ENCODE assay signal across 11 cellular contexts in the genomic region with DNA sequence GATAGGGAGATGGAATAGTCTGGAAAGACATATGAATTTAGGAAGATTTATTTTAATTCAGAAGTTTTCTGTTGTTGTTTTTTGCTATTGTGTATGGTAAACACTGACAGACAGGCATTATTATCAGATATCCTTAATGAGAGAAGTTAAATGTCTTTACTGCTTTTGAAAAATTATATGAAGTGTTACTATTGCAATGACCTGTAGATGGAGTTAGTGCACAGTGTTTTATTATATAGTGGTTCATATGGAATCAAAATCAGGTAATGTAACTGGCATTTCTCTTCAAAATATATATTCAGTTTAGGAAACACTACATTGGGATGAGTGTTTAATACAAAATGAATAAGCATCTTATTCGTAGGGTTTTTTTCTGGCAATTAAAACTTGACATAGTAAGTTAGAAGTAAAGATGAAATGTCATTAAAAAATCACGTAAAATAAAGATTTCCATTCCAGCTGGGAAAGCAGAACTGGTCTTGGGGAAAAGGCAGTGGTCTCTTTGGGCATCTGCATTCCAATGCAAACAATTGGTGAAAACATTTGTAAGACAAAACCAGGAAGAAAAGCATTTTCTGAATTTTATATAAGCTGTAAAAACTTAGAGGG. TPM values are rescaled to one million over a fixed set of nuclear protein-coding genes. Genes with fewer than 3 reads are reported as not detected.
DNase-seq lines count a peak whose midpoint lies in the region; ATAC-seq and TF ChIP-seq lines count a peak whose summit lies in the region.
"Had no signal": no experiment of that assay in that cellular context is flagged by ENCODE, and none has a peak within 500 bp of the region (broad histone marks: within the 10 kb centered on the region; RNA-seq: fewer than 3 reads in every experiment).

No MANE protein-coding gene starts in this region.

- no peak for ATAC-seq in right cardiac atrium
- ATAC-seq in Right ventricle myocardium superior (ENCODE audit: poor library complexity) = no peak

- intact Hi-C loops in right cardiac atrium (cut with DNase I) = no loop called here
- intact Hi-C loops in Right ventricle myocardium superior (cut with DNase I) = no loop called here

- H3K9me3 ChIP-seq in OCI-LY3 (ENCODE audit: insufficient read depth, low read length) (no peaks in the 10 kb centered on the region), right cardiac atrium (ENCODE audit: control insufficient read depth, low read length) (no peaks in the 10 kb centered on the region)
- H3K9me3 ChIP-seq: ovary had no signal

- H3K27me3 ChIP-seq in OCI-LY3 (ENCODE audit: low read depth, low read length) (no peaks in the 10 kb centered on the region), right cardiac atrium (ENCODE audit: control insufficient read depth, insufficient read depth) (peaks cover 2% of the 10 kb centered on the region)
- H3K27me3 ChIP-seq: ovary had no signal

- WGBS in right cardiac atrium = 49% methylated on average over 2 of the region's 2 CpGs

- H3K9ac ChIP-seq in OCI-LY3 (ENCODE audit: low read length) = no peak overlapping the region

- no peak overlapping the region for H2AFZ ChIP-seq in OCI-LY3 (ENCODE audit: low read depth, low read length)

- H3K4me3 ChIP-seq in OCI-LY3 (ENCODE audit: low read length) (no peak overlapping the region), epithelial cell of proximal tubule (ENCODE audit: low read depth, low read length) (no peak overlapping the region), right cardiac atrium (ENCODE audit: low read length) (no peak overlapping the region)
- H3K4me3 ChIP-seq: ovary had no signal

- no peak overlapping the region for H3K4me2 ChIP-seq in OCI-LY3 (ENCODE audit: low read length)

- DNase-seq in A172 (ENCODE audit: low spot score) = peak; percentile 3
- no peak for DNase-seq in epithelial cell of proximal tubule (ENCODE audit: low read depth)
- no peak for DNase-seq in SHP77 treated with DMSO at 0.1 percent for 48 hours (lab: John Stamatoyannopoulos, UW)
- DNase-seq in stimulated activated CD4-positive, alpha-beta T cell treated with anti-CD3 and anti-CD28 coated beads, Interleukin-2, amount 100 ng/mL, for 48 hours = no peak
- no peak for DNase-seq in right cardiac atrium
- DNase-seq in Right ventricle myocardium superior = no peak
- DNase-seq: CD8-positive, alpha-beta memory T cell; ovary had no signal

- no peaks in the 10 kb centered on the region for H4K20me1 ChIP-seq in OCI-LY3 (ENCODE audit: insufficient read depth, low read length)

- H3K27ac ChIP-seq in OCI-LY3 (ENCODE audit: low read length) (no peak overlapping the region), right cardiac atrium (ENCODE audit: low read length) (no peak overlapping the region)
- H3K27ac ChIP-seq: ovary had no signal

- H3K79me2 ChIP-seq in OCI-LY3 (ENCODE audit: low read length) = no peaks in the 10 kb centered on the region

- H3K4me1 ChIP-seq in OCI-LY3 (ENCODE audit: low read length) = no peaks in the 10 kb centered on the region
- H3K4me1 ChIP-seq in right cardiac atrium (ENCODE audit: control insufficient read depth, insufficient read depth, low read length) = no peaks in the 10 kb centered on the region

- no peaks in the 10 kb centered on the region for H3K36me3 ChIP-seq in OCI-LY3 (replicated peaks; ENCODE audit: low read depth, low read length)
- H3K36me3 ChIP-seq: ovary had no signal

- TF ChIP-seq CTCF in GM12872 (IDR thresholded peaks at IDR 0.05; ENCODE audit: insufficient read depth, low read depth, low read length) (peak; percentile 17; the same call in 1 of the 3 replicates), OCI-LY3 (IDR thresholded peaks at IDR 0.05; ENCODE audit: low read depth, low read length) (peak; percentile 61), epithelial cell of proximal tubule (conservative IDR thresholded peaks at IDR 0.05; ENCODE audit: low read depth, low read length) (peak; percentile 45)

RNA-seq across cellular contexts. Expression of gene GABRA1, which starts 3.9 kb away (rescaled TPM):
- total RNA-seq in A172 (2014; rRNA removed; shearing (Covaris generic)) = 1.4 TPM in 1 of 2 replicates, not detected in the other
- total RNA-seq in epithelial cell of proximal tubule (not detected in 2 replicates), right cardiac atrium (not detected), Right ventricle myocardium superior (not detected)
- polyA plus RNA-seq in right cardiac atrium = not detected
- total RNA-seq: CD8-positive, alpha-beta memory T cell; ovary had no signal
- polyA plus RNA-seq: CD8-positive, alpha-beta memory T cell; IgD-negative memory B cell; ovary had no signal
